ENCODE assay signal across 19 cellular contexts in genomic region chr4:86963697-86964096, GRCh38. TPM values are rescaled to one million over a fixed set of nuclear protein-coding genes. Genes with fewer than 3 reads are reported as not detected.
DNase-seq lines count a peak whose midpoint lies in the region; ATAC-seq and TF ChIP-seq lines count a peak whose summit lies in the region.
"Had no signal": no experiment of that assay in that cellular context is flagged by ENCODE, and none has a peak within 500 bp of the region (broad histone marks: within the 10 kb centered on the region; RNA-seq: fewer than 3 reads in every experiment).

No MANE protein-coding gene starts in this region.

- H3K4me3 ChIP-seq in BLaER1 (no peak overlapping the region), GM23248 (no peak overlapping the region)
- H3K4me3 ChIP-seq: esophagus squamous epithelium, hepatocyte, left lung, tibial nerve had no signal

- peak; percentile 69 for DNase-seq in GM23248
- DNase-seq in RKO (ENCODE audit: low spot score): peak; percentile 55
- peak in 1 of 2 donors; percentile 75 for DNase-seq in foreskin keratinocyte
- no peak for DNase-seq in central memory CD4-positive, alpha-beta T cell
- no peak for DNase-seq in dedifferentiated amniotic fluid mesenchymal stem cell (ENCODE audit: extremely low spot score)
- no peak for DNase-seq in activated effector memory CD4-positive, alpha-beta T cell treated with Interleukin-2 at 50 U/mL for 16 hours
- no peak for DNase-seq in NCI-H510A (lab: John Stamatoyannopoulos, UW)
- DNase-seq: activated naive CD8-positive, alpha-beta T cell treated with anti-CD3 and anti-CD28 coated beads, Interleukin-2, amount 10 ng/mL, durations not matched to agents 7 days and 5 days; C1 segment of cervical spinal cord; cerebellar nuclear complex; DMS79; esophagus squamous epithelium; left lung; naive thymus-derived CD8-positive, alpha-beta T cell; NCI-H2171; retina had no signal

- in situ Hi-C loops in GM23248 (cut with MboI): no loop called here

- no peaks in the 10 kb centered on the region for H4K20me1 ChIP-seq in BLaER1
- H4K20me1 ChIP-seq in GM23248 (ENCODE audit: insufficient read depth): no peaks in the 10 kb centered on the region

- peaks cover 10% of the 10 kb centered on the region for H3F3A ChIP-seq in GM23248 (ENCODE audit: insufficient read depth)

- 64 to 73% methylated on average over 2 of the region's 2 CpGs for WGBS in GM23248 (ENCODE audit: low coverage in 1 of 2, low lambda C conversion rate in 2 of 2, missing lambda C conversion rate in 2 of 2), 2 experiments

- H3K4me2 ChIP-seq in BLaER1 (peak overlapping the region; percentile 83), GM23248 (ENCODE audit: unreplicated experiment) (no peak overlapping the region)
- H3K4me2 ChIP-seq: hepatocyte had no signal

- TF ChIP-seq CTCF in foreskin keratinocyte (conservative IDR thresholded peaks at IDR 0.05): no peak

- H3K9me3 ChIP-seq in BLaER1 (no peaks in the 10 kb centered on the region), GM23248 (ENCODE audit: low read depth) (no peaks in the 10 kb centered on the region)
- H3K9me3 ChIP-seq: esophagus squamous epithelium, left lung, tibial nerve had no signal

- ATAC-seq in foreskin keratinocyte: peak; percentile 93
- ATAC-seq: left lung; naive thymus-derived CD8-positive, alpha-beta T cell had no signal

- peaks cover 8% of the 10 kb centered on the region; the same call in 1 of the 2 replicates for H3K36me3 ChIP-seq in BLaER1
- H3K36me3 ChIP-seq in GM23248 (ENCODE audit: low read depth): no peaks in the 10 kb centered on the region
- H3K36me3 ChIP-seq: left lung, tibial nerve had no signal

- H3K9ac ChIP-seq in BLaER1: no peak overlapping the region
- no peak overlapping the region for H3K9ac ChIP-seq in GM23248

- H3K79me2 ChIP-seq in GM23248 (ENCODE audit: insufficient read depth): peaks cover 15% of the 10 kb centered on the region; the same call in 1 of the 2 replicates

- no peaks in the 10 kb centered on the region for H3K9me2 ChIP-seq in GM23248 (ENCODE audit: insufficient read depth)

- H3K27ac ChIP-seq in BLaER1: peak overlapping the region; percentile 94
- no peak overlapping the region for H3K27ac ChIP-seq in GM23248
- peak overlapping the region; percentile 35 for H3K27ac ChIP-seq in foreskin keratinocyte
- H3K27ac ChIP-seq: hepatocyte, left lung, tibial nerve had no signal

- H2AFZ ChIP-seq in GM23248: no peak overlapping the region
- H2AFZ ChIP-seq: hepatocyte had no signal

- peaks cover 94% of the 10 kb centered on the region for H3K4me1 ChIP-seq in BLaER1
- peaks cover 21% of the 10 kb centered on the region for H3K4me1 ChIP-seq in GM23248 (ENCODE audit: insufficient read depth)
- H3K4me1 ChIP-seq in foreskin keratinocyte: peaks cover 5% of the 10 kb centered on the region

- H3K27me3 ChIP-seq in BLaER1 (no peaks in the 10 kb centered on the region), GM23248 (replicated peaks; ENCODE audit: insufficient read depth) (no peaks in the 10 kb centered on the region), foreskin keratinocyte (no peaks in the 10 kb centered on the region)
- H3K27me3 ChIP-seq: esophagus squamous epithelium, hepatocyte, left lung, tibial nerve had no signal

RNA-seq across cellular contexts. Expression of gene AFF1, which starts 28.9 kb away (rescaled TPM):
- 11.8 and 13.8 TPM in 2 replicates for total RNA-seq in GM23248 (2014; rRNA removed; shearing (Covaris generic))
- polyA plus RNA-seq in GM23248 (2016; fragmentation: Nextera tagmentation; extraction: Ambion mirVana) (9.4 and 11.0 TPM in 2 replicates), foreskin keratinocyte (2.3 and 2.7 TPM in 2 replicates)
- 16.4 and 19.5 TPM in 2 replicates for total RNA-seq in foreskin keratinocyte

Comparison
In these comparisons a context has a peak if more than half of its experiments do, and no peak if none do; other contexts are left out.
1. DNase-seq: peak in GM23248 (single experiment) and RKO (single experiment); none in central memory CD4-positive, alpha-beta T cell (single experiment), dedifferentiated amniotic fluid mesenchymal stem cell (single experiment), activated effector memory CD4-positive, alpha-beta T cell treated with Interleukin-2 at 50 U/mL for 16 hours (single experiment) and NCI-H510A (single experiment).